21 cellular contexts compared by ENCODE assay signal in the genomic region with DNA sequence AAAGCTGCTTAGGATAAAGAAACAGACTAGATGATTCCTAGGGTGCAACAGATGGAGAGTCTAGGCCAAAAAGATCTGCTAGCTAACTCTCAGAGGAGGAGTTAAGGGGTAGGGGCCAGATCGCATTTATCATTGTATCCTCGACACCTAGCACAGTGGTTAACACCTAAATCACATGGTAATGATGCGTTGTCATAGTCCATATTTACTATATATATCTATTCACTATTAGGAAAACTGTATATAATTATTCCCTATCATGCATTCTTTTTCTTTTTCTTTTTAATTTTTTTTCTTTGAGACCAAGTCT.
"Had no signal": no experiment of that assay in that cellular context is flagged by ENCODE, and none has a peak within 500 bp of the region (broad histone marks: within the 10 kb centered on the region; RNA-seq: fewer than 3 reads in every experiment).

No MANE protein-coding gene starts in this region.

- H3K36me3 Mint-ChIP-seq: activated CD4-positive, alpha-beta memory T cell treated with anti-CD3 and anti-CD28 coated beads for 36 hours; activated naive CD8-positive, alpha-beta T cell treated with anti-CD3 and anti-CD28 coated beads, Interleukin-2, amount 10 ng/mL, durations not matched to agents 7 days and 5 days; mesothelial cell of epicardium had no signal

- H3K36me3 ChIP-seq: lower lobe of right lung, ovary, transverse colon, uterus had no signal

- H3K27ac ChIP-seq: body of pancreas, lower lobe of right lung, ovary, psoas muscle, transverse colon, uterus had no signal

- H3K4me3 ChIP-seq: body of pancreas, lower lobe of right lung, ovary, psoas muscle, transverse colon, uterus had no signal

- H3K9me3 Mint-ChIP-seq: activated CD4-positive, alpha-beta memory T cell treated with anti-CD3 and anti-CD28 coated beads for 36 hours; activated naive CD8-positive, alpha-beta T cell treated with anti-CD3 and anti-CD28 coated beads, Interleukin-2, amount 10 ng/mL, durations not matched to agents 7 days and 5 days; activated T-helper 2 cell treated with anti-CD3 and anti-CD28 coated beads, Interferon-gamma antibody, Interleukin-2, Interleukin-4, amounts not matched to agents 10 μg/mL and 5 μg/mL and 100 μg/mL, durations not matched to agents 14 hours and 24 hours and 36 hours; endodermal cell; mesothelial cell of epicardium; neural crest cell; stimulated activated naive CD8-positive, alpha-beta T cell treated with anti-CD3 and anti-CD28 coated beads, Interleukin-15, Interleukin-2, amounts not matched to agents 100 ng/mL and 50 ng/mL, for 24 hours had no signal

- H3K27me3 Mint-ChIP-seq: activated CD4-positive, alpha-beta memory T cell treated with anti-CD3 and anti-CD28 coated beads for 36 hours; stimulated activated naive CD8-positive, alpha-beta T cell treated with anti-CD3 and anti-CD28 coated beads, Interleukin-15, Interleukin-2, amounts not matched to agents 100 ng/mL and 50 ng/mL, for 24 hours had no signal

- H3K27me3 ChIP-seq: body of pancreas, ovary, transverse colon, uterus had no signal

- H3K4me3 Mint-ChIP-seq: activated CD4-positive, alpha-beta memory T cell treated with anti-CD3 and anti-CD28 coated beads for 36 hours; activated naive CD8-positive, alpha-beta T cell treated with anti-CD3 and anti-CD28 coated beads, Interleukin-2, amount 10 ng/mL, durations not matched to agents 7 days and 5 days; endodermal cell; mesothelial cell of epicardium; neural crest cell; stimulated activated naive CD8-positive, alpha-beta T cell treated with anti-CD3 and anti-CD28 coated beads, Interleukin-15, Interleukin-2, amounts not matched to agents 100 ng/mL and 50 ng/mL, for 24 hours had no signal

- H3K9me3 ChIP-seq: body of pancreas, lower lobe of right lung, ovary, psoas muscle, transverse colon, uterus had no signal

- H3K4me1 ChIP-seq: body of pancreas, uterus had no signal

- ATAC-seq: body of pancreas, psoas muscle, right cardiac atrium had no signal

- H3K27ac Mint-ChIP-seq: activated CD4-positive, alpha-beta memory T cell treated with anti-CD3 and anti-CD28 coated beads for 36 hours; activated naive CD8-positive, alpha-beta T cell treated with anti-CD3 and anti-CD28 coated beads, Interleukin-2, amount 10 ng/mL, durations not matched to agents 7 days and 5 days; activated T-helper 2 cell treated with anti-CD3 and anti-CD28 coated beads, Interferon-gamma antibody, Interleukin-2, Interleukin-4, amounts not matched to agents 10 μg/mL and 5 μg/mL and 100 μg/mL, durations not matched to agents 14 hours and 24 hours and 36 hours; endodermal cell; mesothelial cell of epicardium; stimulated activated naive CD8-positive, alpha-beta T cell treated with anti-CD3 and anti-CD28 coated beads, Interleukin-15, Interleukin-2, amounts not matched to agents 100 ng/mL and 50 ng/mL, for 24 hours had no signal

- DNase-seq: activated CD4-positive, alpha-beta memory T cell treated with anti-CD3 and anti-CD28 coated beads for 36 hours; activated CD4-positive, alpha-beta T cell treated with anti-CD3 and anti-CD28 coated beads for 4 hours; activated naive CD4-positive, alpha-beta T cell treated with Interleukin-2 at 50 U/mL for 16 hours; activated naive CD8-positive, alpha-beta T cell treated with anti-CD3 and anti-CD28 coated beads, Interleukin-2, amount 10 ng/mL, durations not matched to agents 7 days and 5 days; activated T-cell treated with anti-CD3 and anti-CD28 coated beads, Interleukin-2, amount 50 U/mL, for 1 hour; amygdala; body of pancreas; endodermal cell; foreskin melanocyte; glutamatergic neuron; hypothalamus; lower lobe of right lung; ovary; psoas muscle; right cardiac atrium; transverse colon; uterus had no signal
